ENCODE assay signal across 8 cellular contexts in the genomic region with DNA sequence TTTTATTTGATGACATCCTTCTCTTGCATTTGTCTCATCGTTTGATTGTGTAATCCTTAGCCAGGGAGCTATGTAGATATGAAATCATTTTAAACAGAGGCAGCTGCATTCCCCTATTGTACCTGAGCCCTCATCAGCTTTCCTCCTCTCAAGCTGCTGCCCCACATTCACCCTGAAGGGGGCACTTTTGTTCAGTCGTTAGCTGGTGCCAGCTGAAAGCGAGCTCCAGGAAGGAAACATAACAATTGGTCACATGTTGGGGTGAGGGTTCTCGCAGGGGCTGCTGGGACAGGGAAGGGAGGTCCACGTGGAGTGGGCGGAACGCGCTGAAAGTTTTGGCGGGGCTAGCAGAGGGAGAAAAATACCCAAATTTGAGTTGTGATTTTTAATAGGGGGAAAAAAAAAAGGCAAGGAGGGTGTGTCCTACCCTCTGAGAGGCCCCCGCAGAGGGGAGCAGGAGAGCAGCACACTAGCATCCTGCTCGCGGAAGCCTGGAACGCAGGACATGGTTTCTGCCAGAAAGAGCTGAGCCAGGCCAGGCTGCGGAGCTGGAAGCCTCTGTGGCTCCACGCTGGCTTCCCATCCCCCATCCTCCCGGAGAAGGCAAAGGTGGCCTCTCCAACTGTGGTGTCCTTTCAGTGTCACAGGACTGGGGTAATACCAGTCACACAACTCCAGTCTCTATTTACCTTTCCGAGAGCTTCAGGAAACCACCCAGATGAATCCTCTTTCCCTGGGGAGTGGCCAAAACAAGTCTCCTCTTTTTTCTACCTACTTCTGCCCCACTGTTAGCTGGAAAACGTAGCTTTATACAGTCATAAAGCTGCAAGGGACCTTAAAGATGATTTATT. TPM values are rescaled to one million over a fixed set of nuclear protein-coding genes. Genes with fewer than 3 reads are reported as not detected.
DNase-seq lines count a peak whose midpoint lies in the region; TF ChIP-seq lines count a peak whose summit lies in the region.

No MANE protein-coding gene starts in this region.

- H3K27me3 ChIP-seq in suprapubic skin = no peaks in the 10 kb centered on the region

- CTCF ChIA-PET in HEK293T (lab: Yijun Ruan, JAX) = interaction anchor here (0.6 to 5.8 kb wide), 32 partner anchors 8 to 490 kb away, joined by 3 to 82 read pairs (median 4); a partner anchor contains a TSS
- CTCF ChIA-PET in activated naive CD4-positive, alpha-beta T cell treated with anti-CD3 and anti-CD28 coated beads, Interleukin-2, amount 10 ng/mL, durations not matched to agents 7 days and 5 days (lab: Charles Lee) = interaction anchor here (0.7 to 6.6 kb wide), 41 partner anchors 9 to 419 kb away, joined by 3 to 116 read pairs (median 6); a partner anchor contains a TSS

- peak in 1 of 2 donors; percentile 15 for TF ChIP-seq POLR2A in suprapubic skin (IDR thresholded peaks at IDR 0.05)

- DNase-seq in GM04504 (ENCODE audit: low read depth) = peak; percentile 91
- DNase-seq in HEK293T (ENCODE audit: extremely low spot score) = peak; percentile 77
- peak; percentile 99 for DNase-seq in NAMALWA (ENCODE audit: low spot score)
- peak; percentile 98 for DNase-seq in SK-MEL-5 (ENCODE audit: low read depth, low spot score)
- DNase-seq in activated naive CD4-positive, alpha-beta T cell treated with anti-CD3 and anti-CD28 coated beads, Interleukin-2, amount 10 ng/mL, durations not matched to agents 7 days and 5 days = peak; percentile 97
- peak; percentile 96 for DNase-seq in germinal center (ENCODE audit: low spot score)
- DNase-seq in nucleus accumbens (lab: John Stamatoyannopoulos, UW) = peak; percentile 61 to 98 (median 91)
- DNase-seq in suprapubic skin (ENCODE audit: low spot score in 2 of 2) = peak; percentile 95 to 96

- peaks cover 7% of the 10 kb centered on the region for H3K27me3 Mint-ChIP-seq in activated naive CD4-positive, alpha-beta T cell treated with anti-CD3 and anti-CD28 coated beads, Interleukin-2, amount 10 ng/mL, durations not matched to agents 7 days and 5 days

- no peaks in the 10 kb centered on the region for H3K9me3 Mint-ChIP-seq in activated naive CD4-positive, alpha-beta T cell treated with anti-CD3 and anti-CD28 coated beads, Interleukin-2, amount 10 ng/mL, durations not matched to agents 7 days and 5 days

- H3K9me3 ChIP-seq in suprapubic skin = no peaks in the 10 kb centered on the region

- no peak for TF ChIP-seq EP300 in suprapubic skin (IDR thresholded peaks at IDR 0.05)

- POLR2A ChIA-PET in HEK293T (lab: Yijun Ruan, JAX) = interaction anchor here (0.6 to 7.1 kb wide), 37 partner anchors 8 to 331 kb away, joined by 3 to 117 read pairs (median 4); a partner anchor contains a TSS

- H3K4me1 Mint-ChIP-seq in activated naive CD4-positive, alpha-beta T cell treated with anti-CD3 and anti-CD28 coated beads, Interleukin-2, amount 10 ng/mL, durations not matched to agents 7 days and 5 days = peaks cover 59% of the 10 kb centered on the region

- H3K27ac ChIP-seq in suprapubic skin = peak overlapping the region; percentile 94

- peak overlapping the region; percentile 46 for H3K4me3 ChIP-seq in suprapubic skin

- peaks cover 65% of the 10 kb centered on the region for H3K4me1 ChIP-seq in suprapubic skin

- H3K4me3 Mint-ChIP-seq in activated naive CD4-positive, alpha-beta T cell treated with anti-CD3 and anti-CD28 coated beads, Interleukin-2, amount 10 ng/mL, durations not matched to agents 7 days and 5 days = peak overlapping the region; percentile 84

- WGBS in suprapubic skin = under 1% methylated on average over 18 of the region's 18 CpGs

- TF ChIP-seq CTCF in suprapubic skin (IDR thresholded peaks at IDR 0.05) = peak in 1 of 2 donors; percentile 94

- H3K36me3 ChIP-seq in suprapubic skin = no peaks in the 10 kb centered on the region

- peak overlapping the region; percentile 82 for H3K27ac Mint-ChIP-seq in activated naive CD4-positive, alpha-beta T cell treated with anti-CD3 and anti-CD28 coated beads, Interleukin-2, amount 10 ng/mL, durations not matched to agents 7 days and 5 days

- H3K36me3 Mint-ChIP-seq in activated naive CD4-positive, alpha-beta T cell treated with anti-CD3 and anti-CD28 coated beads, Interleukin-2, amount 10 ng/mL, durations not matched to agents 7 days and 5 days = no peaks in the 10 kb centered on the region

- in situ Hi-C loops in SK-MEL-5 (cut with HindIII; ENCODE audit: low pct_unique_long_range_greater_than_20kb, low sequenced_read_pairs) = no loop called here

TF ChIP-seq in HEK293T, 16 proteins besides CTCF, POLR2A, EP300 and RAD21:
- 0 out of 2 replicates have a peak, but pooled peaks have one; percentile 4 for TF ChIP-seq ZNF384 (IDR thresholded peaks at IDR 0.05)
- peak; percentile 82 for TF ChIP-seq L3MBTL2 (conservative IDR thresholded peaks at IDR 0.05)
- TF ChIP-seq, protein P1, sequence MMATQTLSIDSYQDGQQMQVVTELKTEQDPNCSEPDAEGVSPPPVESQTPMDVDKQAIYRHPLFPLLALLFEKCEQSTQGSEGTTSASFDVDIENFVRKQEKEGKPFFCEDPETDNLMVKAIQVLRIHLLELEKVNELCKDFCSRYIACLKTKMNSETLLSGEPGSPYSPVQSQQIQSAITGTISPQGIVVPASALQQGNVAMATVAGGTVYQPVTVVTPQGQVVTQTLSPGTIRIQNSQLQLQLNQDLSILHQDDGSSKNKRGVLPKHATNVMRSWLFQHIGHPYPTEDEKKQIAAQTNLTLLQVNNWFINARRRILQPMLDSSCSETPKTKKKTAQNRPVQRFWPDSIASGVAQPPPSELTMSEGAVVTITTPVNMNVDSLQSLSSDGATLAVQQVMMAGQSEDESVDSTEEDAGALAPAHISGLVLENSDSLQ (IDR thresholded peaks at IDR 0.05) = no peak

RNA-seq across cellular contexts. Expression of a gene that starts 8.4 kb away (rescaled TPM):
- total RNA-seq in SK-MEL-5 (2014; rRNA removed; shearing (Covaris generic)) = 43.3 and 48.9 TPM in 2 replicates
- 41.3 and 45.2 TPM in 2 replicates for polyA plus RNA-seq in SK-MEL-5 (2015; cell fraction: cytosol; rRNA removed)
- 151 and 168 TPM in 2 replicates for polyA plus RNA-seq in SK-MEL-5 (2015; cell fraction: nucleus; rRNA removed)
- total RNA-seq in suprapubic skin = 100 to 1,000 TPM in 1 of 4 donors, 10 to 100 TPM in 3; 69.3 to 166 (median 86.9) TPM

RNA-seq across cellular contexts. Expression of a gene that starts 12.9 kb away (rescaled TPM):
- 2.1 and 2.4 TPM in 2 replicates for total RNA-seq in SK-MEL-5 (2014; rRNA removed; shearing (Covaris generic))
- 10.0 and 13.4 TPM in 2 replicates for polyA plus RNA-seq in SK-MEL-5 (2015; cell fraction: cytosol; rRNA removed)
- 7.7 and 8.9 TPM in 2 replicates for polyA plus RNA-seq in SK-MEL-5 (2015; cell fraction: nucleus; rRNA removed)
- total RNA-seq in suprapubic skin = 100 to 1,000 TPM in 2 of 4 donors, 10 to 100 TPM in 2; 62.1 to 184 (median 96.0) TPM

RNA-seq across cellular contexts. Expression of a gene that starts 27.0 kb away (rescaled TPM):
- total RNA-seq in SK-MEL-5 (2014; rRNA removed; shearing (Covaris generic)) = 26.4 and 32.0 TPM in 2 replicates
- 37.8 and 44.1 TPM in 2 replicates for polyA plus RNA-seq in SK-MEL-5 (2015; cell fraction: cytosol; rRNA removed)
- polyA plus RNA-seq in SK-MEL-5 (2015; cell fraction: nucleus; rRNA removed) = 94.2 and 105 TPM in 2 replicates
- total RNA-seq in suprapubic skin = 10 to 100 TPM; 42.9 to 92.5 (median 61.2) TPM

RNA-seq across cellular contexts. Expression of a gene that starts 50.6 kb away (rescaled TPM):
- 14.3 and 15.9 TPM in 2 replicates for total RNA-seq in SK-MEL-5 (2014; rRNA removed; shearing (Covaris generic))
- polyA plus RNA-seq in SK-MEL-5 (2015; cell fraction: cytosol; rRNA removed) = 19.3 and 27.3 TPM in 2 replicates
- polyA plus RNA-seq in SK-MEL-5 (2015; cell fraction: nucleus; rRNA removed) = 8.4 and 14.7 TPM in 2 replicates
- total RNA-seq in suprapubic skin = 10 to 100 TPM; 32.6 to 69.9 (median 48.9) TPM

RNA-seq across cellular contexts. Expression of a gene that starts 59.1 kb away (rescaled TPM):
- 29.6 and 34.0 TPM in 2 replicates for total RNA-seq in SK-MEL-5 (2014; rRNA removed; shearing (Covaris generic))
- polyA plus RNA-seq in SK-MEL-5 (2015; cell fraction: cytosol; rRNA removed) = 57.2 and 71.2 TPM in 2 replicates
- polyA plus RNA-seq in SK-MEL-5 (2015; cell fraction: nucleus; rRNA removed) = 280 and 317 TPM in 2 replicates
- total RNA-seq in suprapubic skin = 100 to 1,000 TPM in 1 of 4 donors, 10 to 100 TPM in 3; 67.4 to 198 (median 80.3) TPM

Comparison
In these comparisons a context has a peak if more than half of its experiments do, and no peak if none do; other contexts are left out.
1. Peak in every context shown above with its lines: DNase-seq, H3K4me3 ChIP-seq and H3K27ac ChIP-seq.
2. RNA of a gene that starts 12.9 kb away (total RNA-seq): 62.1 to 184 TPM in suprapubic skin; 2.1 to 2.4 TPM in SK-MEL-5; every median in the first group is over 10 times any median in the second.